16 cellular contexts compared by ENCODE assay signal in genomic region chr14:61780125-61780524, GRCh38. TPM values are rescaled to one million over a fixed set of nuclear protein-coding genes. Genes with fewer than 3 reads are reported as not detected.
DNase-seq lines count a peak whose midpoint lies in the region; ATAC-seq, FAIRE-seq and TF ChIP-seq lines count a peak whose summit lies in the region.
"Had no signal": no experiment of that assay in that cellular context is flagged by ENCODE, and none has a peak within 500 bp of the region (broad histone marks: within the 10 kb centered on the region; RNA-seq: fewer than 3 reads in every experiment).

No MANE protein-coding gene starts in this region.

- H3K79me1 ChIP-seq in trophoblast cell (ENCODE audit: low read length) = no peaks in the 10 kb centered on the region

- intact Hi-C loops in GM12878 (cut with micrococcal nuclease; ENCODE audit: unreplicated experiment) (no loop called here), spleen (cut with DNase I; ENCODE audit: low total_unique reads) (no loop called here)

- FAIRE-seq in GM12878 (lab: Jason Lieb, UNC) = peak; percentile 73

- H3K79me2 ChIP-seq in GM12878 (ENCODE audit: control insufficient read depth, insufficient read depth, low read length) (no peaks in the 10 kb centered on the region), trophoblast cell (ENCODE audit: control insufficient read depth, insufficient read depth, low read length, poor library complexity) (no peaks in the 10 kb centered on the region)

- H3K27me3 ChIP-seq in GM12878 (replicated peaks in 1 of 2; ENCODE audit: control insufficient read depth in 2 of 2, insufficient read depth in 2 of 2, low read length in 1 of 2) (no peaks in the 10 kb centered on the region), trophoblast cell (ENCODE audit: insufficient read depth, low read length) (no peaks in the 10 kb centered on the region), spleen (replicated peaks in 1 of 7) (no peaks in the 10 kb centered on the region)
- H3K27me3 ChIP-seq: MG63 had no signal

- no peak overlapping the region for H3K23ac ChIP-seq in trophoblast cell (ENCODE audit: low read length)

- TF ChIP-seq RAD21 in GM12878 (IDR thresholded peaks at IDR 0.05; ENCODE audit: insufficient read depth, low read depth, low read length) = no peak

- H3K27ac ChIP-seq in GM12878 (ENCODE audit: control insufficient read depth, insufficient read depth) (peak overlapping the region; percentile 1; the same call in 1 of the 2 replicates), trophoblast cell (ENCODE audit: low read depth, low read length) (no peak overlapping the region), spleen (no peak overlapping the region)

- SMC1A ChIA-PET in GM12878 (lab: Charles Lee; ENCODE audit: uncharacterized antibody, unreplicated experiment) = interaction anchor here (1.0 to 1.9 kb wide), 2 partner anchors 9 to 16 kb away, joined by 3 to 7 read pairs; no protein-coding TSS in a partner anchor

- no peak overlapping the region for H3K18ac ChIP-seq in trophoblast cell (ENCODE audit: low read length)

- TF ChIP-seq POLR2A in GM12878 (IDR thresholded peaks at IDR 0.05; ENCODE audit: low read depth, low read length) = no peak
- TF ChIP-seq POLR2A in spleen (IDR thresholded peaks at IDR 0.05) = no peak

- H3K9ac ChIP-seq in GM12878 (ENCODE audit: control insufficient read depth, insufficient read depth, low read length) (no peak overlapping the region), trophoblast cell (ENCODE audit: low read length) (no peak overlapping the region)

- H3K14ac ChIP-seq in trophoblast cell (ENCODE audit: low read length) = no peak overlapping the region

- no peak overlapping the region; the same call in 1 of the 2 replicates for H2AFZ ChIP-seq in GM12878 (ENCODE audit: control insufficient read depth, low read depth, low read length)
- H2AFZ ChIP-seq in trophoblast cell (ENCODE audit: insufficient read depth, low read length, poor library complexity) = no peak overlapping the region

- no peak overlapping the region for H4K8ac ChIP-seq in trophoblast cell (ENCODE audit: low read depth, low read length)

- ATAC-seq in HG03139 (IDR thresholded peaks at IDR 0.05; ENCODE audit: unreplicated experiment) (peak; percentile 50), GM12878 (peak; percentile 35), HG03460 (IDR thresholded peaks at IDR 0.05; ENCODE audit: unreplicated experiment) (no peak)
- ATAC-seq: Panc1 had no signal

- peaks cover 5 to 23% of the 10 kb centered on the region in 2 experiments; a peak in 3 of 4 replicates for H3K36me3 ChIP-seq in GM12878 (ENCODE audit: control insufficient read depth in 2 of 2, insufficient read depth in 2 of 2, low read length in 1 of 2)
- peaks cover 9 to 15% of the 10 kb centered on the region in 2 experiments for H3K36me3 ChIP-seq in trophoblast cell (ENCODE audit: control insufficient read depth in 1 of 2, insufficient read depth in 2 of 2, low read length in 2 of 2)
- H3K36me3 ChIP-seq in spleen = peaks cover 0 to 98% (median 53%) of the 10 kb centered on the region in 6 donors

- H4K12ac ChIP-seq in trophoblast cell (ENCODE audit: low read depth, low read length) = no peak overlapping the region

- no peaks in the 10 kb centered on the region for H4K20me1 ChIP-seq in GM12878 (ENCODE audit: control insufficient read depth, insufficient read depth)

- no peak overlapping the region for H2BK120ac ChIP-seq in trophoblast cell (ENCODE audit: insufficient read depth, low read length, poor library complexity)

- H3K9me3 ChIP-seq in GM12878 (replicated peaks; ENCODE audit: control insufficient read depth, insufficient read depth, low read length) (no peaks in the 10 kb centered on the region), trophoblast cell (ENCODE audit: insufficient read depth, low read depth, low read length) (no peaks in the 10 kb centered on the region), spleen (no peaks in the 10 kb centered on the region)
- H3K9me3 ChIP-seq: MG63 had no signal

- WGBS in GM12878 (ENCODE audit: insufficient coverage, insufficient replicate concordance, low lambda C conversion rate, missing lambda C conversion rate) = 32% methylated on average over 3 of the region's 3 CpGs
- WGBS in trophoblast cell (ENCODE audit: extremely low coverage, insufficient coverage, insufficient read length) = no CpG with 5 or more reads among the region's 3 CpGs
- WGBS in spleen, 5 donors = 67 to 75% (median 70%) methylated on average over 2 to 3 of the region's 3 CpGs

- no peak for TF ChIP-seq EP300 in GM12878 (IDR thresholded peaks at IDR 0.05; ENCODE audit: borderline replicate concordance in 1 of 2, control insufficient read depth in 1 of 2, low read depth in 2 of 2, low read length in 2 of 2)

- DNase-seq in activated CD4-positive, alpha-beta T cell treated with anti-CD3 and anti-CD28 coated beads for 48 hours = peak; percentile 13
- no peak for DNase-seq in activated CD4-positive, alpha-beta T cell treated with anti-CD3 and anti-CD28 coated beads, Interleukin-2, amount 50 U/mL, for 1 hour
- DNase-seq in GM20000 (ENCODE audit: low spot score) (peak; percentile 32), GM12878 (ENCODE audit: low read depth, low spot score) (no peak), trophoblast cell (no peak), spleen (no peak)
- DNase-seq: DMS 273 treated with DMSO at 0.1 percent for 48 hours, HCEC 1CT, MG63, NCI-H226, T-helper 9 cell had no signal

- TF ChIP-seq CTCF in GM20000 (IDR thresholded peaks at IDR 0.05; ENCODE audit: extremely low read depth, missing control alignments) = no peak
- no peak for TF ChIP-seq CTCF in GM12878 (IDR thresholded peaks at IDR 0.05 in 2 of 3, conservative IDR thresholded peaks at IDR 0.05 in 1 of 3; ENCODE audit: control insufficient read depth in 2 of 3, extremely low read depth in 1 of 3, insufficient read depth in 1 of 3, low read depth in 3 of 3, low read length in 3 of 3)
- TF ChIP-seq CTCF in spleen (IDR thresholded peaks at IDR 0.05 in 8 of 11, conservative IDR thresholded peaks at IDR 0.05 in 3 of 11) = no peak

- no TSS peak for BruUV-seq in GM12878 (replicated peaks; lab: Mats Ljungman, UMichigan)

- H3K4me3 ChIP-seq in GM12878 (no peak overlapping the region), trophoblast cell (ENCODE audit: low read depth, low read length) (no peak overlapping the region), spleen (no peak overlapping the region)
- H3K4me3 ChIP-seq: MG63 had no signal

- RAD21 ChIA-PET in GM12878 (lab: Charles Lee; ENCODE audit: unreplicated experiment) = no interaction called here

- H4K91ac ChIP-seq in trophoblast cell (ENCODE audit: low read depth, low read length) = no peak overlapping the region

- in situ Hi-C loops in GM12878 (cut with MboI) = no loop called here

- POLR2A ChIA-PET in GM12878 (lab: Charles Lee) = no interaction called here

- CTCF ChIA-PET in GM12878 (lab: Yijun Ruan, JAX) = interaction anchor here (1.0 to 2.7 kb wide), 2 partner anchors 57 to 303 kb away, joined by 4 to 8 read pairs; no protein-coding TSS in a partner anchor

- H3K4me2 ChIP-seq in GM12878 (ENCODE audit: control insufficient read depth, insufficient read depth) (peak overlapping the region; percentile 26; the same call in 1 of the 2 replicates), trophoblast cell (ENCODE audit: low read length) (no peak overlapping the region)

- H3K4ac ChIP-seq in trophoblast cell (ENCODE audit: low read depth, low read length) = no peak overlapping the region

- no peak overlapping the region for H2AK5ac ChIP-seq in trophoblast cell (ENCODE audit: low read length)

- no peak overlapping the region for H2BK5ac ChIP-seq in trophoblast cell (ENCODE audit: low read depth, low read length, poor library complexity)

- no peak overlapping the region for H2BK12ac ChIP-seq in trophoblast cell (ENCODE audit: low read length)

- H3K4me1 ChIP-seq in GM12878 (ENCODE audit: control insufficient read depth, insufficient read depth, low read length) (peaks cover 6% of the 10 kb centered on the region), trophoblast cell (ENCODE audit: control insufficient read depth in 1 of 2, insufficient read depth in 2 of 2, low read length in 2 of 2) (no peaks in the 10 kb centered on the region), spleen (no peaks in the 10 kb centered on the region)

RNA-seq across cellular contexts. Expression of gene SNAPC1, which starts 17.9 kb away (rescaled TPM):
- 13.3 and 15.0 TPM in 2 replicates for total RNA-seq in GM12878 (2013; cell fraction: nucleolus; rRNA removed)
- 4.5 and 4.9 TPM in 2 replicates for total RNA-seq in GM12878 (2014; rRNA removed)
- total RNA-seq in GM12878 (2014; rRNA removed; fragmentation: Illumina TruSeq; extraction: Trizol) = 8.1 and 9.9 TPM in 2 replicates
- 4.5 and 4.7 TPM in 2 replicates for total RNA-seq in GM12878 (2021)
- 1.8 TPM for polyA plus RNA-seq in GM12878 (2011; ENCODE audit: low read depth)
- polyA plus RNA-seq in GM12878 (2011; rRNA removed) = 12.0 and 22.9 TPM in 2 replicates
- 4.4 and 6.9 TPM in 2 replicates for polyA plus RNA-seq in GM12878 (2011; cell fraction: cytosol; rRNA removed)
- 3.6 and 4.2 TPM in 2 replicates for polyA plus RNA-seq in GM12878 (2011; cell fraction: nucleus; rRNA removed)
- polyA plus RNA-seq in GM12878 (2012) = 2.8 and 6.6 TPM in 2 replicates
- 7.9 and 9.6 TPM in 2 replicates for polyA plus RNA-seq in GM12878 (2014; fragmentation: Illumina TruSeq; extraction: Trizol)
- polyA plus RNA-seq in GM12878 (2014; fragmentation: Nextera tagmentation; extraction: Ambion mirVana) = 1 to 10 TPM; 5.2 to 7.0 TPM
- polyA plus RNA-seq in GM12878 (2014; rRNA removed) = 3.6 and 5.6 TPM in 2 replicates
- 10 to 100 TPM in 1 of 2 experiments, 1 to 10 TPM in 1; 9.0 to 10.1 TPM for polyA plus RNA-seq in GM12878 (2016; fragmentation: Nextera tagmentation; extraction: Ambion mirVana)
- 2.0 and 2.6 TPM in 2 replicates for polyA minus RNA-seq in GM12878 (2011; rRNA and poly(A)+ RNA removed)
- polyA minus RNA-seq in GM12878 (2011; cell fraction: cytosol; rRNA and poly(A)+ RNA removed) = 2.4 and 3.1 TPM in 2 replicates
- 1.8 and 2.1 TPM in 2 replicates for polyA minus RNA-seq in GM12878 (2011; cell fraction: nucleus; rRNA and poly(A)+ RNA removed)
- polyA plus RNA-seq in trophoblast cell (2013) = 6.7 and 7.8 TPM in 2 replicates
- total RNA-seq in spleen = 10 to 100 TPM in 1 of 7 donors, 1 to 10 TPM in 6; 4.8 to 12.2 (median 6.8) TPM
- 1 to 10 TPM; 3.3 to 5.3 (median 5.2) TPM for polyA plus RNA-seq in spleen

RNA-seq across cellular contexts. Expression of gene SYT16, which starts 32.4 kb away (rescaled TPM):
- total RNA-seq in GM12878 (2013; cell fraction: nucleolus; rRNA removed) = 0.54 and 1.2 TPM in 2 replicates
- total RNA-seq in GM12878 (2014; rRNA removed) = under 0.01 and 0.16 TPM in 2 replicates
- total RNA-seq in GM12878 (2014; rRNA removed; fragmentation: Illumina TruSeq; extraction: Trizol) = 0.13 and 0.14 TPM in 2 replicates
- 0.08 and 0.16 TPM in 2 replicates for total RNA-seq in GM12878 (2021)
- polyA plus RNA-seq in GM12878 (2011; ENCODE audit: low read depth) = 0.01 TPM
- 0.04 and 0.09 TPM in 2 replicates for polyA plus RNA-seq in GM12878 (2011; rRNA removed)
- under 0.01 and 0.01 TPM in 2 replicates for polyA plus RNA-seq in GM12878 (2011; cell fraction: cytosol; rRNA removed)
- polyA plus RNA-seq in GM12878 (2011; cell fraction: nucleus; rRNA removed) = 0.06 and 0.15 TPM in 2 replicates
- 0.03 and 0.07 TPM in 2 replicates for polyA plus RNA-seq in GM12878 (2012)
- polyA plus RNA-seq in GM12878 (2014; fragmentation: Illumina TruSeq; extraction: Trizol) = 0.06 and 0.10 TPM in 2 replicates
- under 1 TPM; 0.04 to 0.11 TPM for polyA plus RNA-seq in GM12878 (2014; fragmentation: Nextera tagmentation; extraction: Ambion mirVana)
- polyA plus RNA-seq in GM12878 (2014; rRNA removed) = 0.05 and 0.09 TPM in 2 replicates
- under 1 TPM in 1 of 2 experiments, not detected in 1; 0.08 TPM for polyA plus RNA-seq in GM12878 (2016; fragmentation: Nextera tagmentation; extraction: Ambion mirVana)
- 0.05 and 0.07 TPM in 2 replicates for polyA minus RNA-seq in GM12878 (2011; rRNA and poly(A)+ RNA removed)
- not detected in 2 replicates for polyA minus RNA-seq in GM12878 (2011; cell fraction: cytosol; rRNA and poly(A)+ RNA removed)
- polyA minus RNA-seq in GM12878 (2011; cell fraction: nucleus; rRNA and poly(A)+ RNA removed) = 0.10 and 0.24 TPM in 2 replicates
- 3.6 and 3.7 TPM in 2 replicates for polyA plus RNA-seq in trophoblast cell (2013)
- under 1 TPM in 5 of 7 donors, not detected in 2; 0.05 to 0.57 (median 0.17) TPM for total RNA-seq in spleen
- under 1 TPM; 0.02 to 0.03 (median 0.02) TPM for polyA plus RNA-seq in spleen
- total RNA-seq: A172, subcutaneous adipose tissue had no signal

Comparison
In these comparisons a context has a peak if more than half of its experiments do, and no peak if none do; other contexts are left out.
1. DNase-seq: peak in activated CD4-positive, alpha-beta T cell treated with anti-CD3 and anti-CD28 coated beads for 48 hours (single experiment) and GM20000 (single experiment); none in activated CD4-positive, alpha-beta T cell treated with anti-CD3 and anti-CD28 coated beads, Interleukin-2, amount 50 U/mL, for 1 hour (single experiment), GM12878 (single experiment), trophoblast cell (0 of 2) and spleen (single experiment).